ENCODE assay signal across 8 cellular contexts in genomic region chr5:139636975-139637408, GRCh38. TPM values are rescaled to one million over a fixed set of nuclear protein-coding genes. Genes with fewer than 3 reads are reported as not detected.
A peak's percentile ranks its signal among the peaks of the same experiment; 100 is the strongest.
DNase-seq lines count a peak whose midpoint lies in the region; ATAC-seq and TF ChIP-seq lines count a peak whose summit lies in the region.

No MANE protein-coding gene starts in this region.

- H3K4me1 Mint-ChIP-seq in endothelial cell (ENCODE audit: unreplicated experiment) (peaks cover 38% of the 10 kb centered on the region), neural crest cell (peaks cover 53% of the 10 kb centered on the region)

- H3K27ac Mint-ChIP-seq in endothelial cell (ENCODE audit: unreplicated experiment) (peak overlapping the region; percentile 61), neural crest cell (ENCODE audit: unreplicated experiment) (no peak overlapping the region)

- DNase-seq in AG10803 (ENCODE audit: low read depth): peak; percentile 51
- DNase-seq in RKO (ENCODE audit: low spot score): peak; percentile 44
- no peak for DNase-seq in endothelial cell (ENCODE audit: low spot score)
- no peak for DNase-seq in neural crest cell (ENCODE audit: low read depth, low spot score)
- DNase-seq in COLO829 (ENCODE audit: low spot score): no peak
- DNase-seq in G401 (ENCODE audit: low spot score): no peak

- ATAC-seq in GM18520 (IDR thresholded peaks at IDR 0.05; ENCODE audit: unreplicated experiment) (peak; percentile 28), GM21528 (IDR thresholded peaks at IDR 0.05; ENCODE audit: low FRiP score, unreplicated experiment) (no peak)

- in situ Hi-C loops in G401 (cut with HindIII; ENCODE audit: low sequenced_read_pairs): no loop called here

- no peak for TF ChIP-seq CTCF in AG10803 (conservative IDR thresholded peaks at IDR 0.05; ENCODE audit: low read length)
- no peak for TF ChIP-seq CTCF in endothelial cell (IDR thresholded peaks at IDR 0.05; ENCODE audit: unreplicated experiment)
- no peak for TF ChIP-seq CTCF in neural crest cell (conservative IDR thresholded peaks at IDR 0.05)

- H3K4me3 Mint-ChIP-seq in endothelial cell (ENCODE audit: unreplicated experiment) (peak overlapping the region; percentile 64), neural crest cell (peak overlapping the region; percentile 85)

- peak overlapping the region; percentile 59 for H3K4me3 ChIP-seq in AG10803 (ENCODE audit: low read length)

- H3K9me3 Mint-ChIP-seq in endothelial cell (ENCODE audit: unreplicated experiment) (no peaks in the 10 kb centered on the region), neural crest cell (no peaks in the 10 kb centered on the region)

- peaks cover 13% of the 10 kb centered on the region for H3K36me3 Mint-ChIP-seq in endothelial cell (ENCODE audit: low read depth, unreplicated experiment)
- H3K36me3 Mint-ChIP-seq in neural crest cell (ENCODE audit: low read depth): no peaks in the 10 kb centered on the region

- H3K27me3 Mint-ChIP-seq in endothelial cell (ENCODE audit: unreplicated experiment): peaks cover 13% of the 10 kb centered on the region
- H3K27me3 Mint-ChIP-seq in neural crest cell (ENCODE audit: low read depth): peaks cover 18% of the 10 kb centered on the region

RNA-seq across cellular contexts. Expression of gene CXXC5, which starts 11.2 kb away (rescaled TPM):
- total RNA-seq in endothelial cell (ENCODE audit: unreplicated experiment): 37.3 TPM
- total RNA-seq in neural crest cell: 29.2 and 30.4 TPM in 2 replicates
- total RNA-seq in G401 (2014; rRNA removed; shearing (Covaris generic)): 280 and 322 TPM in 2 replicates

Comparison
In these comparisons a context has a peak if more than half of its experiments do, and no peak if none do; other contexts are left out.
1. DNase-seq: peak in AG10803 (single experiment) and RKO (single experiment); none in endothelial cell (single experiment), neural crest cell (single experiment), COLO829 (single experiment) and G401 (single experiment).